In genomic region chr17:10628756-10629155, GRCh38 we compare ENCODE assay signal across 15 cellular contexts. TPM values are rescaled to one million over a fixed set of nuclear protein-coding genes. Genes with fewer than 3 reads are reported as not detected.
DNase-seq lines count a peak whose midpoint lies in the region; ATAC-seq, FAIRE-seq and TF ChIP-seq lines count a peak whose summit lies in the region.
"Had no signal": no experiment of that assay in that cellular context is flagged by ENCODE, and none has a peak within 500 bp of the region (broad histone marks: within the 10 kb centered on the region; RNA-seq: fewer than 3 reads in every experiment).

No MANE protein-coding gene starts in this region.

- H2BK12ac ChIP-seq in H1 (ENCODE audit: low read depth, low read length): no peak overlapping the region

- H3K36me3 ChIP-seq in H1 (ENCODE audit: control insufficient read depth in 2 of 4, insufficient read depth in 4 of 4, low read length in 3 of 4): no peaks in the 10 kb centered on the region; a peak in 1 of 8 replicates

- H4K8ac ChIP-seq in H1 (ENCODE audit: extremely low read depth, insufficient read depth, low read length): no peak overlapping the region

- no peak overlapping the region for H4K91ac ChIP-seq in H1 (replicated peaks; ENCODE audit: insufficient read length, low read length)

- no peaks in the 10 kb centered on the region for H3K9me3 ChIP-seq in H1 (ENCODE audit: insufficient read depth in 2 of 2, low read depth in 1 of 2, low read length in 1 of 2)
- H3K9me3 ChIP-seq: Peyer's patch had no signal

- TF ChIP-seq CTCF in LNCAP (IDR thresholded peaks at IDR 0.05): peak; percentile 45
- TF ChIP-seq CTCF in H1 (IDR thresholded peaks at IDR 0.05; ENCODE audit: control extremely low read depth in 1 of 3, insufficient read depth in 1 of 3, low read depth in 1 of 3, low read length in 3 of 3): peak; percentile 64 to 80 (median 80)
- TF ChIP-seq CTCF in retinal pigment epithelial cell (conservative IDR thresholded peaks at IDR 0.05; ENCODE audit: low read depth, low read length): peak; percentile 49

- H3K27ac ChIP-seq in H1 (ENCODE audit: low read depth, low read length): no peak overlapping the region
- H3K27ac ChIP-seq: dorsolateral prefrontal cortex, Peyer's patch had no signal

- WGBS in H1 (ENCODE audit: extremely low coverage in 1 of 2, insufficient coverage in 1 of 2, insufficient read length in 1 of 2, insufficient replicate concordance in 2 of 2, low coverage in 1 of 2, low lambda C conversion rate in 2 of 2, missing lambda C conversion rate in 1 of 2), 2 experiments: 68% methylated on average over 13 of the region's 13 CpGs; no CpG with 5 or more reads in 1 of the 2 experiments

- no peaks in the 10 kb centered on the region for H3K27me3 ChIP-seq in H1 (replicated peaks in 1 of 4; ENCODE audit: control insufficient read depth in 3 of 4, extremely low read depth in 1 of 4, insufficient read depth in 3 of 4, low read length in 3 of 4)
- H3K27me3 ChIP-seq: dorsolateral prefrontal cortex, Peyer's patch had no signal

- no peak overlapping the region for H2BK120ac ChIP-seq in H1 (replicated peaks; ENCODE audit: low read depth, low read length)

- no peak overlapping the region for H3K23ac ChIP-seq in H1 (ENCODE audit: insufficient read length)

- H3K4me3 ChIP-seq in H1 (ENCODE audit: extremely low read depth in 1 of 4, insufficient read depth in 2 of 4, low read depth in 3 of 4, low read length in 4 of 4): no peak overlapping the region
- no peak overlapping the region for H3K4me3 ChIP-seq in retinal pigment epithelial cell (ENCODE audit: low read length)
- H3K4me3 ChIP-seq: dorsolateral prefrontal cortex, Peyer's patch had no signal

- no peak overlapping the region for H3K4me2 ChIP-seq in H1 (ENCODE audit: insufficient read depth in 1 of 2, low read depth in 2 of 2, low read length in 2 of 2)

- no peak overlapping the region for H3K27ac Mint-ChIP-seq in activated naive CD4-positive, alpha-beta T cell treated with anti-CD3 and anti-CD28 coated beads, Interleukin-2, amount 10 ng/mL, durations not matched to agents 7 days and 5 days
- H3K27ac Mint-ChIP-seq: stimulated activated naive CD8-positive, alpha-beta T cell treated with anti-CD3 and anti-CD28 coated beads, Interleukin-15, Interleukin-2, amounts not matched to agents 100 ng/mL and 50 ng/mL, for 24 hours had no signal

- POLR2A ChIA-PET in H1 (lab: Charles Lee; ENCODE audit: partially characterized antibody): interaction anchor here (0.5 to 0.6 kb wide), 2 partner anchors 14 to 1481 kb away, joined by 3 to 4 read pairs; no protein-coding TSS in a partner anchor

- TF ChIP-seq EP300 in H1 (IDR thresholded peaks at IDR 0.05; ENCODE audit: borderline replicate concordance in 1 of 2, low read depth in 2 of 2, low read length in 2 of 2): no peak

- peak in 1 of 2 experiments; percentile 35; a peak in 3 of 4 replicates for TF ChIP-seq RAD21 in H1 (IDR thresholded peaks at IDR 0.05 in 1 of 2, conservative IDR thresholded peaks at IDR 0.05 in 1 of 2; ENCODE audit: low read depth in 2 of 2, low read length in 2 of 2)

- no peak for TF ChIP-seq POLR2A in H1 (IDR thresholded peaks at IDR 0.05; ENCODE audit: control extremely low read depth in 1 of 2, low read depth in 2 of 2, low read length in 2 of 2)

- no peak overlapping the region for H2AFZ ChIP-seq in H1 (ENCODE audit: low read length)

- H3K79me1 ChIP-seq in H1 (ENCODE audit: low read depth, low read length): no peaks in the 10 kb centered on the region

- no peak overlapping the region for H2BK20ac ChIP-seq in H1 (ENCODE audit: low read length)

- H3K4ac ChIP-seq in H1 (replicated peaks; ENCODE audit: insufficient read length, low read depth, low read length): no peak overlapping the region

- H3K14ac ChIP-seq in H1 (ENCODE audit: insufficient read length): no peak overlapping the region

- H3K4me1 Mint-ChIP-seq in activated naive CD4-positive, alpha-beta T cell treated with anti-CD3 and anti-CD28 coated beads, Interleukin-2, amount 10 ng/mL, durations not matched to agents 7 days and 5 days: no peaks in the 10 kb centered on the region
- H3K4me1 Mint-ChIP-seq: naive thymus-derived CD4-positive, alpha-beta T cell had no signal

- H2BK15ac ChIP-seq in H1 (ENCODE audit: low read length): no peak overlapping the region

- peaks cover 1% of the 10 kb centered on the region; the same call in 1 of the 2 replicates for H3K23me2 ChIP-seq in H1 (ENCODE audit: low read depth, low read length)

- no peaks in the 10 kb centered on the region for H3K27me3 Mint-ChIP-seq in activated naive CD4-positive, alpha-beta T cell treated with anti-CD3 and anti-CD28 coated beads, Interleukin-2, amount 10 ng/mL, durations not matched to agents 7 days and 5 days
- H3K27me3 Mint-ChIP-seq: stimulated activated naive CD8-positive, alpha-beta T cell treated with anti-CD3 and anti-CD28 coated beads, Interleukin-15, Interleukin-2, amounts not matched to agents 100 ng/mL and 50 ng/mL, for 24 hours had no signal

- H3K4me3 Mint-ChIP-seq in activated naive CD4-positive, alpha-beta T cell treated with anti-CD3 and anti-CD28 coated beads, Interleukin-2, amount 10 ng/mL, durations not matched to agents 7 days and 5 days: no peak overlapping the region
- H3K4me3 Mint-ChIP-seq: CD8-positive, alpha-beta memory T cell; naive thymus-derived CD4-positive, alpha-beta T cell; stimulated activated naive CD8-positive, alpha-beta T cell treated with anti-CD3 and anti-CD28 coated beads, Interleukin-15, Interleukin-2, amounts not matched to agents 100 ng/mL and 50 ng/mL, for 24 hours had no signal

- no peak overlapping the region for H2BK5ac ChIP-seq in H1 (ENCODE audit: low read depth, low read length)

- H3K79me2 ChIP-seq in H1 (ENCODE audit: control insufficient read depth in 1 of 2, insufficient read depth in 2 of 2, low read length in 2 of 2): no peaks in the 10 kb centered on the region

- peak; percentile 27 for DNase-seq in activated naive CD4-positive, alpha-beta T cell treated with anti-CD3 and anti-CD28 coated beads, Interleukin-2, amount 10 ng/mL, durations not matched to agents 7 days and 5 days
- no peak for DNase-seq in activated naive CD4-positive, alpha-beta T cell treated with anti-CD3 and anti-CD28 coated beads, Interleukin-2, amount 50 U/mL, for 16 hours
- peak in 1 of 2 experiments; percentile 83 for DNase-seq in H1 (ENCODE audit: low read depth in 1 of 2, low spot score in 2 of 2)
- DNase-seq in retinal pigment epithelial cell (ENCODE audit: low read depth): no peak
- no peak for DNase-seq in COR-L47 (lab: John Stamatoyannopoulos, UW)
- DNase-seq: activated effector memory CD4-positive, alpha-beta T cell treated with Interleukin-2 at 50 U/mL for 16 hours; CD8-positive, alpha-beta memory T cell; dorsolateral prefrontal cortex; naive thymus-derived CD4-positive, alpha-beta T cell; NCI-H1436; Peyer's patch had no signal

- H3K4me1 ChIP-seq in H1 (replicated peaks in 1 of 4; ENCODE audit: control insufficient read depth in 3 of 4, insufficient read depth in 4 of 4, low read length in 3 of 4): no peaks in the 10 kb centered on the region
- H3K4me1 ChIP-seq: Peyer's patch had no signal

- H3K36me3 Mint-ChIP-seq in activated naive CD4-positive, alpha-beta T cell treated with anti-CD3 and anti-CD28 coated beads, Interleukin-2, amount 10 ng/mL, durations not matched to agents 7 days and 5 days: no peaks in the 10 kb centered on the region

- no peak for FAIRE-seq in H1 (lab: Jason Lieb, UNC)

- H4K5ac ChIP-seq in H1 (ENCODE audit: insufficient read length, low read depth, low read length): no peak overlapping the region

- H3K9ac ChIP-seq in H1 (replicated peaks in 1 of 4; ENCODE audit: extremely low read depth in 1 of 4, low read depth in 3 of 4, low read length in 3 of 4): no peak overlapping the region

- H4K20me1 ChIP-seq in H1 (replicated peaks in 1 of 2; ENCODE audit: control insufficient read depth in 1 of 2, insufficient read depth in 2 of 2, low read length in 2 of 2): no peaks in the 10 kb centered on the region

- CTCF ChIA-PET in activated naive CD4-positive, alpha-beta T cell treated with anti-CD3 and anti-CD28 coated beads, Interleukin-2, amount 10 ng/mL, durations not matched to agents 7 days and 5 days (lab: Charles Lee): interaction anchor here (0.8 to 12.2 kb wide), 8 partner anchors 10 to 216 kb away, joined by 3 to 122 read pairs (median 8); no protein-coding TSS in a partner anchor
- CTCF ChIA-PET in H1 (lab: Charles Lee; ENCODE audit: partially characterized antibody): interaction anchor here (0.6 to 21.3 kb wide), 33 partner anchors 12 to 381 kb away, joined by 3 to 323 read pairs (median 4); partner anchors contain the start of genes ADPRM and SCO1

- H3K56ac ChIP-seq in H1 (replicated peaks; ENCODE audit: insufficient read length, low read depth, low read length): no peak overlapping the region

- H3K9me3 Mint-ChIP-seq in activated naive CD4-positive, alpha-beta T cell treated with anti-CD3 and anti-CD28 coated beads, Interleukin-2, amount 10 ng/mL, durations not matched to agents 7 days and 5 days: no peaks in the 10 kb centered on the region
- H3K9me3 Mint-ChIP-seq: CD8-positive, alpha-beta memory T cell; naive thymus-derived CD4-positive, alpha-beta T cell; stimulated activated naive CD8-positive, alpha-beta T cell treated with anti-CD3 and anti-CD28 coated beads, Interleukin-15, Interleukin-2, amounts not matched to agents 100 ng/mL and 50 ng/mL, for 24 hours had no signal

- ATAC-seq in HG03439 (IDR thresholded peaks at IDR 0.05; ENCODE audit: unreplicated experiment) (no peak), GM19035 (IDR thresholded peaks at IDR 0.05; ENCODE audit: unreplicated experiment) (no peak)
- ATAC-seq: naive thymus-derived CD4-positive, alpha-beta T cell had no signal

- no peak overlapping the region for H3K18ac ChIP-seq in H1 (ENCODE audit: extremely low read depth, low read length)

- no peak overlapping the region for H2AK5ac ChIP-seq in H1 (ENCODE audit: low read depth, low read length)

TF ChIP-seq in H1, 55 proteins besides CTCF, POLR2A, EP300 and RAD21 (continues in another document):
- TF ChIP-seq NRF1 (IDR thresholded peaks at IDR 0.05; ENCODE audit: low read depth, low read length) (no peak), JUND (IDR thresholded peaks at IDR 0.05; ENCODE audit: low read length) (no peak), GABPA (IDR thresholded peaks at IDR 0.05; ENCODE audit: borderline replicate concordance, insufficient read depth, low read length) (no peak), RNF2 (IDR thresholded peaks at IDR 0.05; ENCODE audit: borderline replicate concordance, low read depth, low read length, missing control alignments, poor library complexity, severe bottlenecking) (no peak), POU5F1 (IDR thresholded peaks at IDR 0.05; ENCODE audit: low read depth, low read length) (no peak)

RNA-seq across cellular contexts. Expression of gene MYH3, which starts 28.4 kb away (rescaled TPM):
- total RNA-seq in H1 (2021; fragmentation: NEBNext Ultra II Directional; extraction: Animal tissue kit (Norgen Biotek cat#: 25700)): 0.99 and 1.8 TPM in 2 replicates
- 0.65 and 1.6 TPM in 2 replicates for polyA plus RNA-seq in H1 (2011; rRNA removed)
- polyA plus RNA-seq in H1 (2011; cell fraction: cytosol; rRNA removed): 1.7 TPM
- polyA plus RNA-seq in H1 (2011; cell fraction: nucleus; rRNA removed): 3.9 TPM
- 1.7 to 2.0 TPM (median 2.0 TPM) in 4 replicates for polyA plus RNA-seq in H1 (2012, experiment 1 of 2)
- 0.25 TPM for polyA plus RNA-seq in H1 (2012, experiment 2 of 2)
- polyA plus RNA-seq in H1 (2013, experiment 1 of 2): 2.1 TPM
- 1.4 TPM for polyA plus RNA-seq in H1 (2013, experiment 2 of 2)
- 0.95 and 1.2 TPM in 2 replicates for polyA minus RNA-seq in H1 (2011; rRNA and poly(A)+ RNA removed)
- 1.4 TPM for polyA minus RNA-seq in H1 (2011; cell fraction: cytosol; rRNA and poly(A)+ RNA removed)
- 3.4 TPM for polyA minus RNA-seq in H1 (2011; cell fraction: nucleus; rRNA and poly(A)+ RNA removed)
- polyA plus RNA-seq: CD8-positive, alpha-beta memory T cell had no signal
